ENCODE assay signal across 8 cellular contexts in the genomic region with DNA sequence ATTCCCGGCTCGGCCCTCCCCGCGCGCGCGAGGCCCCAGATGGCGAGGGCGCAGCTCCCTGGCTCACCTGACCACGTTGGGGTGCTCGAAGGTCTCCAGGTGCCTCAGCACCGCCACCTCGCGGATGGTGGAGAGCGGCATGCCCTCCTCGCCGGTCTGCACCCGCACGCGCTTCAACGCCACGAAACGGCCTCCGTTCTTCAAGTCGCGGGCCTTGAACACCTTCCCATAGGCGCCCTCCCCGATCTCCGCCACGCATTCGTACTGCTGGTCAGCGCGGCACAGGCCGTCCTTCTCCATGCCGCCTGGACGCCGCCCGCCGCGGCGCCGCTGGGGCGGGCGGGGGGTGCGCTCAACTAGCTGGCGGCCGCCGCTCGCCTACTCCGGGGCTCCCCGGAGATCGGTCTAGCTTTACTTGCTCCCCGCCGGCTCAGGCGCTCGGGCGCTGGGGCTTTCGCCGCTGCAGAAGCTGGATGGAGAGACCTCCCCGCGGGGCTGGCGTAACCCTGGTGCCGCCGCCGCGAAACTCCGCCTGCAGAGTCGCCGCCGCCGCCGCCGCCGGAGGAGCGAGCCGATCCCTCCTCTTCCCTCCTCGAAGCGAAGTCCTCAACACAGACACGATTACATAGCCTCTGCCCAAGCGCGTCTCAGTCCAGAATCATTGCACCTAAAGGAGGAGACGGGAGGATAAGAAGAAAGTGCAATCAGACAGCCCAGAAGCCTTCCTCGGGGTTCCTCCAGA. TPM values are rescaled to one million over a fixed set of nuclear protein-coding genes. Genes with fewer than 3 reads are reported as not detected.
A peak's percentile ranks its signal among the peaks of the same experiment; 100 is the strongest.
DNase-seq lines count a peak whose midpoint lies in the region; ATAC-seq and TF ChIP-seq lines count a peak whose summit lies in the region.

No MANE protein-coding gene starts in this region.

- peaks cover 7% of the 10 kb centered on the region for H3K36me3 Mint-ChIP-seq in T-helper 17 cell (ENCODE audit: low read depth)

- TF ChIP-seq CTCF in GM12874 (IDR thresholded peaks at IDR 0.05; ENCODE audit: insufficient read depth, low read depth, low read length): peak; percentile 97

- intact Hi-C loops in sciatic nerve (cut with DNase I): loop anchor here (10.0 kb wide), 1 partner anchor 108 kb away; no protein-coding TSS in a partner anchor

- H3K9me3 ChIP-seq in T-helper 17 cell (ENCODE audit: control insufficient read depth, low read length, poor library complexity, severe bottlenecking): no peaks in the 10 kb centered on the region

- peak; percentile 49 for ATAC-seq in HG02610 (IDR thresholded peaks at IDR 0.05; ENCODE audit: unreplicated experiment)
- peak; percentile 78 for ATAC-seq in T-helper 17 cell
- ATAC-seq in sciatic nerve: peak; percentile 81

- DNase-seq in NCI-H1092 (lab: John Stamatoyannopoulos, UW): peak; percentile 89
- DNase-seq in T-helper 17 cell: peak; percentile 77 to 88 (median 77)
- DNase-seq in anterior cingulate cortex (lab: John Stamatoyannopoulos, UW): peak in 55 of 58 donors; percentile 8 to 82 (median 71)
- DNase-seq in hippocampal formation (lab: John Stamatoyannopoulos, UW): peak; percentile 67 to 76
- peak; percentile 91 for DNase-seq in sciatic nerve (ENCODE audit: low spot score)
- DNase-seq in foreskin melanocyte: no peak

- peak overlapping the region; percentile 99 for H3K4me3 Mint-ChIP-seq in T-helper 17 cell

- peak overlapping the region; percentile 97 for H3K27ac Mint-ChIP-seq in T-helper 17 cell

- no peaks in the 10 kb centered on the region for H3K27me3 Mint-ChIP-seq in T-helper 17 cell

- H3K4me1 Mint-ChIP-seq in T-helper 17 cell: peaks cover 40% of the 10 kb centered on the region

RNA-seq across cellular contexts. Expression of a gene that starts 3.2 kb away (rescaled TPM):
- total RNA-seq in T-helper 17 cell (10 to 100 TPM; 61.5 to 63.7 TPM), sciatic nerve (31.0 TPM)
